22 cellular contexts compared by ENCODE assay signal in genomic region chr9:86286278-86286677, GRCh38. TPM values are rescaled to one million over a fixed set of nuclear protein-coding genes. Genes with fewer than 3 reads are reported as not detected.
DNase-seq lines count a peak whose midpoint lies in the region; ATAC-seq and TF ChIP-seq lines count a peak whose summit lies in the region.
"Had no signal": no experiment of that assay in that cellular context is flagged by ENCODE, and none has a peak within 500 bp of the region (broad histone marks: within the 10 kb centered on the region; RNA-seq: fewer than 3 reads in every experiment).

No MANE protein-coding gene starts in this region.

- no peaks in the 10 kb centered on the region for H3K27me3 ChIP-seq in OCI-LY3 (ENCODE audit: low read depth, low read length)
- H3K27me3 ChIP-seq: ascending aorta had no signal

- H3K27ac Mint-ChIP-seq in brain (peak overlapping the region; percentile 5 to 96 (median 90)), neural crest cell (ENCODE audit: unreplicated experiment) (no peak overlapping the region)
- H3K27ac Mint-ChIP-seq: activated naive CD4-positive, alpha-beta T cell treated with anti-CD3 and anti-CD28 coated beads, Interleukin-2, amount 10 ng/mL, durations not matched to agents 7 days and 5 days had no signal

- no peak overlapping the region for H2AFZ ChIP-seq in OCI-LY3 (ENCODE audit: low read depth, low read length)

- H3K36me3 ChIP-seq in OCI-LY3 (replicated peaks; ENCODE audit: low read depth, low read length): peaks cover 9% of the 10 kb centered on the region

- H3K36me3 Mint-ChIP-seq in brain (peaks cover 9% of the 10 kb centered on the region), neural crest cell (ENCODE audit: low read depth) (no peaks in the 10 kb centered on the region)

- H3K79me2 ChIP-seq in OCI-LY3 (ENCODE audit: low read length): peaks cover 7% of the 10 kb centered on the region

- peak overlapping the region in 4 of 5 experiments; percentile 10 to 55 (median 41) for H3K4me3 Mint-ChIP-seq in brain
- peak overlapping the region; percentile 25 for H3K4me3 Mint-ChIP-seq in neural crest cell
- H3K4me3 Mint-ChIP-seq: activated naive CD4-positive, alpha-beta T cell treated with anti-CD3 and anti-CD28 coated beads, Interleukin-2, amount 10 ng/mL, durations not matched to agents 7 days and 5 days had no signal

- H3K9me3 ChIP-seq in OCI-LY3 (ENCODE audit: insufficient read depth, low read length): no peaks in the 10 kb centered on the region
- H3K9me3 ChIP-seq: ascending aorta had no signal

- peak overlapping the region; percentile 58 for H3K27ac ChIP-seq in OCI-LY3 (ENCODE audit: low read length)
- H3K27ac ChIP-seq: 22Rv1, ascending aorta had no signal

- no peak overlapping the region for H3K4me3 ChIP-seq in OCI-LY3 (ENCODE audit: low read length)
- H3K4me3 ChIP-seq: ascending aorta had no signal

- no peaks in the 10 kb centered on the region for H4K20me1 ChIP-seq in OCI-LY3 (ENCODE audit: insufficient read depth, low read length)

- peak overlapping the region; percentile 33; the same call in 1 of the 2 replicates for H3K4me2 ChIP-seq in OCI-LY3 (ENCODE audit: low read length)

- DNase-seq in NCI-H82 (lab: John Stamatoyannopoulos, UW) (peak; percentile 4), NCI-H82 treated with DMSO at 0.1 percent for 48 hours (lab: John Stamatoyannopoulos, UW; ENCODE audit: unreplicated experiment) (no peak), neural crest cell (ENCODE audit: low read depth, low spot score) (no peak), cortex of kidney (lab: John Stamatoyannopoulos, UW) (no peak)
- DNase-seq: activated CD4-positive, alpha-beta T cell treated with anti-CD3 and anti-CD28 coated beads, Interleukin-2, amount 50 U/mL, for 48 hours; activated naive CD4-positive, alpha-beta T cell treated with anti-CD3 and anti-CD28 coated beads, Interleukin-2, amount 10 ng/mL, durations not matched to agents 7 days and 5 days; activated T-cell treated with anti-CD3 and anti-CD28 coated beads, Interleukin-2, amount 50 U/mL, for 1 hour; Calu3; effector memory CD4-positive, alpha-beta T cell; left ventricle myocardium superior; NCI-H1105; NCI-H2107; NCI-H510A; small intestine; stimulated activated CD4-positive, alpha-beta T cell treated with anti-CD3 and anti-CD28 coated beads, Interleukin-2, amount 100 ng/mL, for 48 hours had no signal

- peaks cover 63% of the 10 kb centered on the region for H3K4me1 ChIP-seq in OCI-LY3 (ENCODE audit: low read length)

- TF ChIP-seq CTCF in OCI-LY3 (IDR thresholded peaks at IDR 0.05; ENCODE audit: low read depth, low read length): no peak
- no peak for TF ChIP-seq CTCF in brain (conservative IDR thresholded peaks at IDR 0.05)
- TF ChIP-seq CTCF in neural crest cell (conservative IDR thresholded peaks at IDR 0.05): no peak

- ATAC-seq in HG03565 (IDR thresholded peaks at IDR 0.05; ENCODE audit: unreplicated experiment): no peak
- ATAC-seq in GM18868 (IDR thresholded peaks at IDR 0.05; ENCODE audit: unreplicated experiment): no peak
- ATAC-seq: left ventricle myocardium superior had no signal

- H3K9me3 Mint-ChIP-seq in brain (no peaks in the 10 kb centered on the region), neural crest cell (no peaks in the 10 kb centered on the region)
- H3K9me3 Mint-ChIP-seq: activated naive CD4-positive, alpha-beta T cell treated with anti-CD3 and anti-CD28 coated beads, Interleukin-2, amount 10 ng/mL, durations not matched to agents 7 days and 5 days had no signal

- H3K4me1 Mint-ChIP-seq in brain (peaks cover 63% of the 10 kb centered on the region), neural crest cell (peaks cover 39% of the 10 kb centered on the region)

- H3K9ac ChIP-seq in OCI-LY3 (ENCODE audit: low read length): peak overlapping the region; percentile 8; the same call in 1 of the 2 replicates

- H3K27me3 Mint-ChIP-seq in brain (peaks cover 3% of the 10 kb centered on the region), neural crest cell (ENCODE audit: low read depth) (peaks cover 15% of the 10 kb centered on the region)
- H3K27me3 Mint-ChIP-seq: activated naive CD4-positive, alpha-beta T cell treated with anti-CD3 and anti-CD28 coated beads, Interleukin-2, amount 10 ng/mL, durations not matched to agents 7 days and 5 days had no signal

RNA-seq across cellular contexts. Expression of gene ISCA1, which starts 3.9 kb away (rescaled TPM):
- polyA plus RNA-seq in brain (ENCODE audit: insufficient read depth, low read depth, low replicate concordance): 47.9 TPM
- 17.3 and 18.0 TPM in 2 replicates for total RNA-seq in neural crest cell

RNA-seq across cellular contexts. Expression of gene C9orf153, which starts 26.8 kb away (rescaled TPM):
- polyA plus RNA-seq in brain (ENCODE audit: insufficient read depth, low read depth, low replicate concordance): not detected
- 0.19 and 0.34 TPM in 2 replicates for total RNA-seq in neural crest cell
- total RNA-seq: ascending aorta, Calu3 had no signal
- polyA plus RNA-seq: urinary bladder had no signal
